22 cellular contexts compared by ENCODE assay signal in the genomic region with DNA sequence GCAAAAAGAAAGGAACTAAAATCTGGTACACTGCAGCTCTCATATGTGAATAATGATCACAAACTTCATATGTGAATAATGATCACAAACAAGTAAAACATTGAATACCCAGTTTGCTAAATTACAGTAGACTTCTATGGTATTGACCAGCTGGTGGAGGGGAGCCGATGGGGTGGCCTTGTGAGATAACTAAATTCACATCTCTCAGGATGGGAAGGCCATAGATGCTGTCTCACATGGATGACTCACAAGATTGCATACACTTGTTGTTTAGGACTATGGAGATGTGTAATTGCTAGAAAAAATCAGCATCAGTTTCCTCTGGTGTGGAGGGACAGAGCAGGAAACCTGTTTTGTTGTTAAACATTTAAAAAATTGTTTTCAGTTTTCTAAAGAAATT. TPM values are rescaled to one million over a fixed set of nuclear protein-coding genes. Genes with fewer than 3 reads are reported as not detected.
DNase-seq lines count a peak whose midpoint lies in the region; ATAC-seq and TF ChIP-seq lines count a peak whose summit lies in the region.
"Had no signal": no experiment of that assay in that cellular context is flagged by ENCODE, and none has a peak within 500 bp of the region (broad histone marks: within the 10 kb centered on the region; RNA-seq: fewer than 3 reads in every experiment).

No MANE protein-coding gene starts in this region.

- H3K27ac ChIP-seq in psoas muscle (peak overlapping the region; percentile 21), transverse colon (peak overlapping the region in 2 of 4 donors; percentile 9 to 34), vagina (no peak overlapping the region), upper lobe of left lung (no peak overlapping the region)
- H3K27ac ChIP-seq: ascending aorta, right atrium auricular region, SK-N-MC had no signal

- H3K36me3 ChIP-seq in psoas muscle (ENCODE audit: insufficient read depth in 1 of 2, low read depth in 1 of 2) (peaks cover 8 to 79% of the 10 kb centered on the region in 2 donors), transverse colon (peaks cover 0 to 24% (median 2%) of the 10 kb centered on the region in 4 donors), vagina (peaks cover 0 to 16% of the 10 kb centered on the region in 2 donors), upper lobe of left lung (peaks cover 0 to 26% (median 6%) of the 10 kb centered on the region in 4 donors)

- H3K9me3 ChIP-seq in psoas muscle = no peaks in the 10 kb centered on the region
- no peaks in the 10 kb centered on the region for H3K9me3 ChIP-seq in transverse colon
- H3K9me3 ChIP-seq in vagina = no peaks in the 10 kb centered on the region
- H3K9me3 ChIP-seq in upper lobe of left lung = no peaks in the 10 kb centered on the region
- H3K9me3 ChIP-seq: ascending aorta, right atrium auricular region had no signal

- H3K27me3 ChIP-seq in psoas muscle (ENCODE audit: insufficient read depth in 3 of 3, low read length in 2 of 3) = no peaks in the 10 kb centered on the region
- no peaks in the 10 kb centered on the region for H3K27me3 ChIP-seq in transverse colon
- H3K27me3 ChIP-seq in vagina = no peaks in the 10 kb centered on the region
- no peaks in the 10 kb centered on the region for H3K27me3 ChIP-seq in upper lobe of left lung
- H3K27me3 ChIP-seq: ascending aorta, right atrium auricular region had no signal

- TF ChIP-seq POLR2A in NB4 (IDR thresholded peaks at IDR 0.05; ENCODE audit: extremely low read depth, insufficient read length) (no peak), transverse colon (IDR thresholded peaks at IDR 0.05) (no peak), vagina (IDR thresholded peaks at IDR 0.05) (no peak), upper lobe of left lung (IDR thresholded peaks at IDR 0.05) (no peak)

- TF ChIP-seq CTCF in AG10803 (conservative IDR thresholded peaks at IDR 0.05; ENCODE audit: low read length) = no peak
- no peak for TF ChIP-seq CTCF in NB4 (IDR thresholded peaks at IDR 0.05; ENCODE audit: low read depth, low read length)
- no peak for TF ChIP-seq CTCF in epithelial cell of esophagus (IDR thresholded peaks at IDR 0.05; ENCODE audit: insufficient read depth, low read depth, low read length, missing control alignments)
- no peak for TF ChIP-seq CTCF in psoas muscle (IDR thresholded peaks at IDR 0.05)
- TF ChIP-seq CTCF in transverse colon (IDR thresholded peaks at IDR 0.05) = no peak
- TF ChIP-seq CTCF in vagina (IDR thresholded peaks at IDR 0.05) = no peak
- TF ChIP-seq CTCF in upper lobe of left lung (IDR thresholded peaks at IDR 0.05) = no peak

- H3K4me3 ChIP-seq in AG10803 (ENCODE audit: low read length) (no peak overlapping the region), NB4 (ENCODE audit: low read depth, low read length) (no peak overlapping the region), epithelial cell of esophagus (ENCODE audit: low read length) (no peak overlapping the region), psoas muscle (no peak overlapping the region), transverse colon (no peak overlapping the region), vagina (no peak overlapping the region), upper lobe of left lung (no peak overlapping the region)
- H3K4me3 ChIP-seq: ascending aorta, GM12878, right atrium auricular region, SK-N-MC had no signal

- peaks cover 15% of the 10 kb centered on the region for H3K4me1 ChIP-seq in psoas muscle
- peaks cover 0 to 13% (median 3%) of the 10 kb centered on the region in 4 donors for H3K4me1 ChIP-seq in transverse colon
- H3K4me1 ChIP-seq in vagina = peaks cover 6% of the 10 kb centered on the region
- peaks cover 0 to 9% (median 6%) of the 10 kb centered on the region in 4 donors for H3K4me1 ChIP-seq in upper lobe of left lung
- H3K4me1 ChIP-seq: ascending aorta had no signal

- peak; percentile 4 for DNase-seq in AG10803 (ENCODE audit: low read depth)
- peak; percentile 27 for DNase-seq in NB4 (ENCODE audit: low read depth)
- DNase-seq in epithelial cell of esophagus (ENCODE audit: low read depth) = peak; percentile 52
- no peak for DNase-seq in psoas muscle
- no peak for DNase-seq in transverse colon
- no peak for DNase-seq in vagina (ENCODE audit: extremely low spot score in 2 of 2)
- DNase-seq in C1 segment of cervical spinal cord (lab: John Stamatoyannopoulos, UW) = no peak
- no peak for DNase-seq in upper lobe of left lung
- DNase-seq: activated CD4-positive, alpha-beta T cell treated with anti-CD3 and anti-CD28 coated beads, Interleukin-2, amount 50 U/mL, for 48 hours; caudate nucleus; CD4-positive, CD25-positive, alpha-beta regulatory T cell; glutamatergic neuron; NCI-H1092; NCI-H187 treated with DMSO at 0.1 percent for 48 hours; NCI-H226; NCI-H748 treated with DMSO at 0.1 percent for 48 hours; stimulated activated CD4-positive, alpha-beta T cell treated with anti-CD3 and anti-CD28 coated beads, Interleukin-4, amount 100 ng/mL, for 1 hour had no signal

- TF ChIP-seq EP300 in transverse colon (IDR thresholded peaks at IDR 0.05; ENCODE audit: low read depth) = no peak
- TF ChIP-seq EP300 in upper lobe of left lung (IDR thresholded peaks at IDR 0.05) = no peak

- in situ Hi-C loops in transverse colon (cut with MboI; ENCODE audit: low pct_ligation_motif_present in 1 of 4, low pct_unique_long_range_greater_than_20kb in 1 of 4, low sequenced_read_pairs in 3 of 4) = no loop called here

- intact Hi-C loops in psoas muscle (cut with DNase I) (no loop called here), transverse colon (cut with DNase I; ENCODE audit: low total_unique reads) (no loop called here), vagina (cut with DNase I) (no loop called here)

- ATAC-seq in psoas muscle = peak in 1 of 4 donors; percentile 18
- ATAC-seq in upper lobe of left lung (ENCODE audit: low FRiP score in 2 of 2) = no peak
- ATAC-seq: GM12878; natural killer cell treated with Interleukin-12 subunit alpha and Interleukin-12 subunit beta and Interleukin-15 and Interleukin-18, amount 100 ng/mL, for 72 hours had no signal

- WGBS in psoas muscle, 3 donors = 84 to 97% (median 90%) methylated on average over 1 of the region's 1 CpG
- 83% methylated on average over 1 of the region's 1 CpG; no CpG with 5 or more reads in 1 of the 2 donors for WGBS in transverse colon (ENCODE audit: low coverage in 1 of 2), 2 donors
- 94 to 100% methylated on average over 1 of the region's 1 CpG for WGBS in upper lobe of left lung, 2 donors

RNA-seq across cellular contexts. Expression of a gene that starts 49.2 kb away (rescaled TPM):
- total RNA-seq in psoas muscle (100 to 1,000 TPM; 113 to 503 (median 331) TPM), transverse colon (100 to 1,000 TPM in 2 of 4 donors, 10 to 100 TPM in 2; 69.5 to 132 (median 93.6) TPM), vagina (130 TPM), upper lobe of left lung (100 to 1,000 TPM in 2 of 6 donors, 10 to 100 TPM in 4; 26.3 to 202 (median 36.3) TPM)
- 100 to 1,000 TPM in 2 of 3 donors, 10 to 100 TPM in 1; 27.0 to 275 (median 136) TPM for polyA plus RNA-seq in psoas muscle

Comparison
In these comparisons a context has a peak if more than half of its experiments do, and no peak if none do; other contexts are left out.
1. DNase-seq: peak in AG10803 (single experiment), NB4 (single experiment) and epithelial cell of esophagus (single experiment); none in psoas muscle (0 of 2), transverse colon (single experiment), vagina (0 of 2), C1 segment of cervical spinal cord (0 of 14) and upper lobe of left lung (0 of 2).